In the genomic region with DNA sequence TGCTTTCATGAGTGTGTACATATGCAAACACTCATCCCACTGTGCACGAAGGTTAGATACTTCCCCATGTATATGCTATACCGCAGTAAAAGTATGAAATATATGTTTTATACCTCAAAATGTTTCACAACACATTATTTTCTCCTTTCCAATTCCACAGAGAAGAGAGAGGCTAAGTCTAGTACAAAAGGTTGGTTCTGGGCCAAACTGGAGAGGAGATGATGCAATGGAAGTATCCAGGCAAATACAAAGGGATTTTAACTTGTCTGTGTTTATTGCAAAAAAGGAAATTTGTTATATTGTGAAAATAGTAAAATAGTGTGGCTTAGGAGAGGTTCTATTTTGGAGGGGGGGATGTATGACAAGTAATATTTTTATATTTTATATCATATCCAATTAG, we compare ENCODE assay signal across 14 cellular contexts.
DNase-seq lines count a peak whose midpoint lies in the region; ATAC-seq and TF ChIP-seq lines count a peak whose summit lies in the region.
"Had no signal": no experiment of that assay in that cellular context is flagged by ENCODE, and none has a peak within 500 bp of the region (broad histone marks: within the 10 kb centered on the region; RNA-seq: fewer than 3 reads in every experiment).

No MANE protein-coding gene starts in this region.

- H3K27me3 ChIP-seq in adipocyte (replicated peaks; ENCODE audit: control insufficient read depth, insufficient read depth, low read length) = no peaks in the 10 kb centered on the region

- H3K36me3 Mint-ChIP-seq in T-cell = no peaks in the 10 kb centered on the region

- no peak overlapping the region for H3K9ac ChIP-seq in adipocyte (ENCODE audit: low read length)

- ATAC-seq in GM18520 (IDR thresholded peaks at IDR 0.05; ENCODE audit: unreplicated experiment) = no peak
- no peak for ATAC-seq in T-cell (replicated peaks in 1 of 4)
- no peak for ATAC-seq in HG03159 (IDR thresholded peaks at IDR 0.05; ENCODE audit: unreplicated experiment)

- H3K4me1 ChIP-seq in adipocyte (ENCODE audit: control insufficient read depth, insufficient read depth, low read length) = peaks cover 23% of the 10 kb centered on the region

- no peak overlapping the region for H3K4me3 Mint-ChIP-seq in T-cell
- H3K4me3 Mint-ChIP-seq: activated T-helper 1 cell treated with anti-CD3 and anti-CD28 coated beads, Interleukin-12 subunit alpha, Interleukin-12 subunit beta, Interleukin-2, Interleukin-4 antibody, amounts not matched to agents 30 ng/mL and 10 ng/mL and 1 ng/mL, durations not matched to agents 14 hours and 24 hours and 36 hours; dendritic cell treated with granulocyte-macrophage colony-stimulating factor and Interleukin-4, amounts not matched to agents 40 ng/mL and 50 ng/mL, for 4 days; neural crest cell had no signal

- H3K27me3 Mint-ChIP-seq in T-cell = no peaks in the 10 kb centered on the region
- H3K27me3 Mint-ChIP-seq: dendritic cell treated with granulocyte-macrophage colony-stimulating factor and Interleukin-4, amounts not matched to agents 40 ng/mL and 50 ng/mL, for 4 days had no signal

- H3K36me3 ChIP-seq in adipocyte (ENCODE audit: control insufficient read depth, insufficient read depth, low read length, severe bottlenecking) = no peaks in the 10 kb centered on the region

- H3K9me3 ChIP-seq in adipocyte (ENCODE audit: control insufficient read depth, low read length) = no peaks in the 10 kb centered on the region

- POLR2A ChIA-PET in T-cell (lab: Charles Lee) = no interaction called here

- no peak for TF ChIP-seq CTCF in fibroblast of the aortic adventitia (IDR thresholded peaks at IDR 0.05; ENCODE audit: insufficient read depth, low read length)

- no peaks in the 10 kb centered on the region for H3K9me3 Mint-ChIP-seq in T-cell
- H3K9me3 Mint-ChIP-seq: activated T-helper 1 cell treated with anti-CD3 and anti-CD28 coated beads, Interleukin-12 subunit alpha, Interleukin-12 subunit beta, Interleukin-2, Interleukin-4 antibody, amounts not matched to agents 30 ng/mL and 10 ng/mL and 1 ng/mL, durations not matched to agents 14 hours and 24 hours and 36 hours; dendritic cell treated with granulocyte-macrophage colony-stimulating factor and Interleukin-4, amounts not matched to agents 40 ng/mL and 50 ng/mL, for 4 days; neural crest cell had no signal

- H3K4me3 ChIP-seq in adipocyte (ENCODE audit: low read length) (no peak overlapping the region), fibroblast of the aortic adventitia (ENCODE audit: low read depth, low read length) (no peak overlapping the region)

- H3K27ac Mint-ChIP-seq in T-cell = no peak overlapping the region
- H3K27ac Mint-ChIP-seq: activated T-helper 1 cell treated with anti-CD3 and anti-CD28 coated beads, Interleukin-12 subunit alpha, Interleukin-12 subunit beta, Interleukin-2, Interleukin-4 antibody, amounts not matched to agents 30 ng/mL and 10 ng/mL and 1 ng/mL, durations not matched to agents 14 hours and 24 hours and 36 hours; dendritic cell treated with granulocyte-macrophage colony-stimulating factor and Interleukin-4, amounts not matched to agents 40 ng/mL and 50 ng/mL, for 4 days had no signal

- peaks cover 0 to 8% (median 0%) of the 10 kb centered on the region in 3 donors for H3K4me1 Mint-ChIP-seq in T-cell
- H3K4me1 Mint-ChIP-seq: neural crest cell had no signal

- CTCF ChIA-PET in T-cell (lab: Charles Lee) = no interaction called here

- DNase-seq in GM03348 (ENCODE audit: low spot score) (peak; percentile 44), adipocyte (ENCODE audit: low read depth) (peak; percentile 94), fibroblast of the aortic adventitia (ENCODE audit: low read depth) (peak; percentile 92), pons (ENCODE audit: low spot score) (peak; percentile 53), SK-N-DZ (ENCODE audit: low spot score) (no peak), T-cell (no peak)
- DNase-seq: NCI-H1417 treated with DMSO at 0.1 percent for 48 hours; RPMI8226; stimulated activated CD4-positive, alpha-beta T cell treated with anti-CD3 and anti-CD28 coated beads, Interleukin-4, amount 100 ng/mL, for 1 hour had no signal

Comparison
In these comparisons a context has a peak if more than half of its experiments do, and no peak if none do; other contexts are left out.
1. DNase-seq: peak in GM03348 (single experiment), adipocyte (single experiment), fibroblast of the aortic adventitia (single experiment) and pons (single experiment); none in SK-N-DZ (single experiment) and T-cell (0 of 34).